Comparison of ENCODE assay signal across 16 cellular contexts in genomic region chr12:124796303-124796957, GRCh38.
DNase-seq lines count a peak whose midpoint lies in the region; ATAC-seq lines count a peak whose summit lies in the region.
"Had no signal": no experiment of that assay in that cellular context is flagged by ENCODE, and none has a peak within 500 bp of the region (broad histone marks: within the 10 kb centered on the region; RNA-seq: fewer than 3 reads in every experiment).

No MANE protein-coding gene starts in this region.

- peak overlapping the region; percentile 79 for H3K27ac Mint-ChIP-seq in activated CD4-positive, alpha-beta T cell treated with anti-CD3 and anti-CD28 coated beads for 36 hours
- peak overlapping the region; percentile 24 for H3K27ac Mint-ChIP-seq in activated T-cell treated with anti-CD3 and anti-CD28 coated beads, Interleukin-2, amount 50 U/mL, for 72 hours

- H3K14ac ChIP-seq in trophoblast cell (ENCODE audit: low read length): no peak overlapping the region

- H3K79me1 ChIP-seq in trophoblast cell (ENCODE audit: low read length): no peaks in the 10 kb centered on the region

- CTCF ChIA-PET in activated CD4-positive, alpha-beta T cell treated with anti-CD3 and anti-CD28 coated beads for 36 hours (lab: Charles Lee): interaction anchor here (0.7 to 0.8 kb wide), 3 partner anchors 27 to 492 kb away, joined by 3 to 7 read pairs (median 4); no protein-coding TSS in a partner anchor

- no peak overlapping the region for H3K4me3 Mint-ChIP-seq in activated CD4-positive, alpha-beta T cell treated with anti-CD3 and anti-CD28 coated beads for 36 hours
- H3K4me3 Mint-ChIP-seq in activated T-cell treated with anti-CD3 and anti-CD28 coated beads, Interleukin-2, amount 50 U/mL, for 72 hours: peak overlapping the region in 1 of 2 donors; percentile 50
- H3K4me3 Mint-ChIP-seq: WTC11 had no signal

- H3K27me3 Mint-ChIP-seq in activated CD4-positive, alpha-beta T cell treated with anti-CD3 and anti-CD28 coated beads for 36 hours: no peaks in the 10 kb centered on the region
- no peaks in the 10 kb centered on the region for H3K27me3 Mint-ChIP-seq in activated T-cell treated with anti-CD3 and anti-CD28 coated beads, Interleukin-2, amount 50 U/mL, for 72 hours (ENCODE audit: low read depth)

- H4K8ac ChIP-seq in trophoblast cell (ENCODE audit: low read depth, low read length): no peak overlapping the region

- H3K23ac ChIP-seq in trophoblast cell (ENCODE audit: low read length): no peak overlapping the region

- no peak overlapping the region for H4K12ac ChIP-seq in trophoblast cell (ENCODE audit: low read depth, low read length)

- no peaks in the 10 kb centered on the region for H3K4me1 ChIP-seq in trophoblast cell (ENCODE audit: control insufficient read depth in 1 of 2, insufficient read depth in 2 of 2, low read length in 2 of 2)

- POLR2A ChIA-PET in activated CD4-positive, alpha-beta T cell treated with anti-CD3 and anti-CD28 coated beads for 36 hours (lab: Charles Lee): no interaction called here

- peak; percentile 37 for DNase-seq in activated CD4-positive, alpha-beta T cell treated with anti-CD3 and anti-CD28 coated beads for 36 hours
- no peak for DNase-seq in activated CD4-positive, alpha-beta T cell treated with anti-CD3 and anti-CD28 coated beads for 1 hour
- no peak for DNase-seq in activated T-cell treated with anti-CD3 and anti-CD28 coated beads, Interleukin-2, amount 50 U/mL, for 72 hours
- DNase-seq in trophoblast cell (no peak), NCI-H1048 (lab: John Stamatoyannopoulos, UW) (no peak)
- DNase-seq in stimulated activated CD4-positive, alpha-beta T cell treated with anti-CD3 and anti-CD28 coated beads, Interleukin-2, amount 100 ng/mL, for 48 hours: no peak
- DNase-seq: dermis blood vessel endothelial cell, left cardiac atrium, mucosa of descending colon, NCI-H1930, NCI-H526, substantia nigra had no signal

- no peak overlapping the region for H3K4me3 ChIP-seq in trophoblast cell (ENCODE audit: low read depth, low read length)
- H3K4me3 ChIP-seq: mucosa of descending colon had no signal

- H2BK12ac ChIP-seq in trophoblast cell (ENCODE audit: low read length): no peak overlapping the region

- H3K18ac ChIP-seq in trophoblast cell (ENCODE audit: low read length): no peak overlapping the region

- H3K36me3 ChIP-seq in trophoblast cell (ENCODE audit: control insufficient read depth in 1 of 2, insufficient read depth in 2 of 2, low read length in 2 of 2): peaks cover 6 to 8% of the 10 kb centered on the region in 2 experiments

- H3K4ac ChIP-seq in trophoblast cell (ENCODE audit: low read depth, low read length): no peak overlapping the region

- no peak overlapping the region for H2BK120ac ChIP-seq in trophoblast cell (ENCODE audit: insufficient read depth, low read length, poor library complexity)

- H3K4me1 Mint-ChIP-seq in activated CD4-positive, alpha-beta T cell treated with anti-CD3 and anti-CD28 coated beads for 36 hours: peaks cover 24% of the 10 kb centered on the region
- peaks cover 24% of the 10 kb centered on the region for H3K4me1 Mint-ChIP-seq in activated T-cell treated with anti-CD3 and anti-CD28 coated beads, Interleukin-2, amount 50 U/mL, for 72 hours (ENCODE audit: low read depth)

- no peak overlapping the region for H2AFZ ChIP-seq in trophoblast cell (ENCODE audit: insufficient read depth, low read length, poor library complexity)

- no CpG with 5 or more reads among the region's 13 CpGs for WGBS in trophoblast cell (ENCODE audit: extremely low coverage, insufficient coverage, insufficient read length)

- no peaks in the 10 kb centered on the region for H3K9me3 Mint-ChIP-seq in activated CD4-positive, alpha-beta T cell treated with anti-CD3 and anti-CD28 coated beads for 36 hours (ENCODE audit: low read depth)
- H3K9me3 Mint-ChIP-seq in activated T-cell treated with anti-CD3 and anti-CD28 coated beads, Interleukin-2, amount 50 U/mL, for 72 hours: no peaks in the 10 kb centered on the region
- H3K9me3 Mint-ChIP-seq: WTC11 had no signal

- H4K91ac ChIP-seq in trophoblast cell (ENCODE audit: low read depth, low read length): no peak overlapping the region

- no peak overlapping the region for H2BK5ac ChIP-seq in trophoblast cell (ENCODE audit: low read depth, low read length, poor library complexity)

- H3K4me2 ChIP-seq in trophoblast cell (ENCODE audit: low read length): no peak overlapping the region

- no peaks in the 10 kb centered on the region for H3K79me2 ChIP-seq in trophoblast cell (ENCODE audit: control insufficient read depth, insufficient read depth, low read length, poor library complexity)

- intact Hi-C loops in activated CD4-positive, alpha-beta T cell treated with anti-CD3 and anti-CD28 coated beads for 36 hours (cut with DNase I, micrococcal nuclease): loop anchor here (1.0 kb wide), 1 partner anchor 22 kb away; no protein-coding TSS in a partner anchor

- H2AK5ac ChIP-seq in trophoblast cell (ENCODE audit: low read length): peak overlapping the region; percentile 9

- no peaks in the 10 kb centered on the region for H3K27me3 ChIP-seq in trophoblast cell (ENCODE audit: insufficient read depth, low read length)

- peaks cover 2% of the 10 kb centered on the region for H3K9me3 ChIP-seq in trophoblast cell (ENCODE audit: insufficient read depth, low read depth, low read length)
- H3K9me3 ChIP-seq: mucosa of descending colon had no signal

- no peak overlapping the region for H3K9ac ChIP-seq in trophoblast cell (ENCODE audit: low read length)

- H3K36me3 Mint-ChIP-seq in activated CD4-positive, alpha-beta T cell treated with anti-CD3 and anti-CD28 coated beads for 36 hours (ENCODE audit: low read depth): peaks cover 5% of the 10 kb centered on the region
- H3K36me3 Mint-ChIP-seq in activated T-cell treated with anti-CD3 and anti-CD28 coated beads, Interleukin-2, amount 50 U/mL, for 72 hours (ENCODE audit: insufficient read depth in 2 of 2): peaks cover 2 to 6% of the 10 kb centered on the region in 2 donors

- ATAC-seq in activated CD4-positive, alpha-beta T cell treated with anti-CD3 and anti-CD28 coated beads for 36 hours: peak; percentile 86
- ATAC-seq in GM21529 (IDR thresholded peaks at IDR 0.05; ENCODE audit: unreplicated experiment) (peak; percentile 47), GM21576 (IDR thresholded peaks at IDR 0.05; ENCODE audit: unreplicated experiment) (no peak)
- peak; percentile 53 to 82 for ATAC-seq in activated T-cell treated with anti-CD3 and anti-CD28 coated beads, Interleukin-2, amount 50 U/mL, for 72 hours (replicated peaks in 1 of 2)
- ATAC-seq: left cardiac atrium, mucosa of descending colon, WTC11 had no signal

- no peak overlapping the region for H3K27ac ChIP-seq in trophoblast cell (ENCODE audit: low read depth, low read length)
- H3K27ac ChIP-seq: 22Rv1 had no signal
